ENCODE assay signal across 1 cellular context in the genomic region with DNA sequence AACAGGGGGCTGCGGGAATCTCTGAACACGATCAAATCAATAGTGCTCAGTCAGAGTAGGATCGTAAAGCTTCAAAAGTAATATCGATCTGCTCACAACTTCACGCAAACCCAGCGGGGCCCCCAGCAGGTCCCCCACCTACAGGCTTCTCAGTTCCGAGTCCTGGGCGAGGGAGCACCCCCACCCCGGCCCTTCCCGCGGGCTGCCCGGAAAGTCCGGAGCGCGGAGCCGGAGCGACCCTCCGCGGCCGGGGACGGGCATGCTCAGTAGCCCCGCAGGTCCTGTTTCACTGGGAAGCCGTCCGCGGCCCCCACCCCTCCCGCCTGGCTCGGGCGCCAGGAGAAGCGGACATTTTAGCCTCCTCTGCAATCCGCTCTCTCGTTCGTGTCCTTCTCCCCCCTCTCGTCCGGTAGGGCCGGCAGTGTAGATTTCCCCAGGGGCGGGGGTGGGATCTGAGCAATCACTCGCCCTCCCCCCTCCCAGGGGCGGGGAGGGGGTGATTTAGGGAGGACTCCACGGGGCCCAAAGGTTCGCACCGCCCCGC.
TF ChIP-seq lines count a peak whose summit lies in the region.

No MANE protein-coding gene starts in this region.

TF ChIP-seq in HepG2, 621 proteins besides CTCF, POLR2A, EP300 and RAD21 (continued from another document and continues in another):
- TF ChIP-seq, protein P1, sequence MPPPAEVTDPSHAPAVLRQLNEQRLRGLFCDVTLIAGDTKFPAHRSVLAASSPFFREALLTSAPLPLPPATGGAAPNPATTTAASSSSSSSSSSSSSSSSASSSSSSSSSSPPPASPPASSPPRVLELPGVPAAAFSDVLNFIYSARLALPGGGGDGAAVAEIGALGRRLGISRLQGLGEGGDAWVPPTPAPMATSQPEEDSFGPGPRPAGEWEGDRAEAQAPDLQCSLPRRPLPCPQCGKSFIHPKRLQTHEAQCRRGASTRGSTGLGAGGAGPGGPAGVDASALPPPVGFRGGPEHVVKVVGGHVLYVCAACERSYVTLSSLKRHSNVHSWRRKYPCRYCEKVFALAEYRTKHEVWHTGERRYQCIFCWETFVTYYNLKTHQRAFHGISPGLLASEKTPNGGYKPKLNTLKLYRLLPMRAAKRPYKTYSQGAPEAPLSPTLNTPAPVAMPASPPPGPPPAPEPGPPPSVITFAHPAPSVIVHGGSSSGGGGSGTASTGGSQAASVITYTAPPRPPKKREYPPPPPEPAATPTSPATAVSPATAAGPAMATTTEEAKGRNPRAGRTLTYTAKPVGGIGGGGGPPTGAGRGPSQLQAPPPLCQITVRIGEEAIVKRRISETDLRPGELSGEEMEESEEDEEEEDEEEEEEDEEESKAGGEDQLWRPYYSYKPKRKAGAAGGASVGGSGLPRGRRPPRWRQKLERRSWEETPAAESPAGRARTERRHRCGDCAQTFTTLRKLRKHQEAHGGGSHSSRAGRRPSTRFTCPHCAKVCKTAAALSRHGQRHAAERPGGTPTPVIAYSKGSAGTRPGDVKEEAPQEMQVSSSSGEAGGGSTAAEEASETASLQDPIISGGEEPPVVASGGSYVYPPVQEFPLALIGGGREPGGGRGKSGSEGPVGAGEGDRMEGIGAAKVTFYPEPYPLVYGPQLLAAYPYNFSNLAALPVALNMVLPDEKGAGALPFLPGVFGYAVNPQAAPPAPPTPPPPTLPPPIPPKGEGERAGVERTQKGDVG (CRISPR knock-in tag; IDR thresholded peaks at IDR 0.05; ENCODE audit: borderline replicate concordance): no peak
- TF ChIP-seq, protein P2, sequence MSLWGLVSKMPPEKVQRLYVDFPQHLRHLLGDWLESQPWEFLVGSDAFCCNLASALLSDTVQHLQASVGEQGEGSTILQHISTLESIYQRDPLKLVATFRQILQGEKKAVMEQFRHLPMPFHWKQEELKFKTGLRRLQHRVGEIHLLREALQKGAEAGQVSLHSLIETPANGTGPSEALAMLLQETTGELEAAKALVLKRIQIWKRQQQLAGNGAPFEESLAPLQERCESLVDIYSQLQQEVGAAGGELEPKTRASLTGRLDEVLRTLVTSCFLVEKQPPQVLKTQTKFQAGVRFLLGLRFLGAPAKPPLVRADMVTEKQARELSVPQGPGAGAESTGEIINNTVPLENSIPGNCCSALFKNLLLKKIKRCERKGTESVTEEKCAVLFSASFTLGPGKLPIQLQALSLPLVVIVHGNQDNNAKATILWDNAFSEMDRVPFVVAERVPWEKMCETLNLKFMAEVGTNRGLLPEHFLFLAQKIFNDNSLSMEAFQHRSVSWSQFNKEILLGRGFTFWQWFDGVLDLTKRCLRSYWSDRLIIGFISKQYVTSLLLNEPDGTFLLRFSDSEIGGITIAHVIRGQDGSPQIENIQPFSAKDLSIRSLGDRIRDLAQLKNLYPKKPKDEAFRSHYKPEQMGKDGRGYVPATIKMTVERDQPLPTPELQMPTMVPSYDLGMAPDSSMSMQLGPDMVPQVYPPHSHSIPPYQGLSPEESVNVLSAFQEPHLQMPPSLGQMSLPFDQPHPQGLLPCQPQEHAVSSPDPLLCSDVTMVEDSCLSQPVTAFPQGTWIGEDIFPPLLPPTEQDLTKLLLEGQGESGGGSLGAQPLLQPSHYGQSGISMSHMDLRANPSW (CRISPR knock-in tag; IDR thresholded peaks at IDR 0.05; ENCODE audit: borderline replicate concordance): no peak
- TF ChIP-seq, protein P3, sequence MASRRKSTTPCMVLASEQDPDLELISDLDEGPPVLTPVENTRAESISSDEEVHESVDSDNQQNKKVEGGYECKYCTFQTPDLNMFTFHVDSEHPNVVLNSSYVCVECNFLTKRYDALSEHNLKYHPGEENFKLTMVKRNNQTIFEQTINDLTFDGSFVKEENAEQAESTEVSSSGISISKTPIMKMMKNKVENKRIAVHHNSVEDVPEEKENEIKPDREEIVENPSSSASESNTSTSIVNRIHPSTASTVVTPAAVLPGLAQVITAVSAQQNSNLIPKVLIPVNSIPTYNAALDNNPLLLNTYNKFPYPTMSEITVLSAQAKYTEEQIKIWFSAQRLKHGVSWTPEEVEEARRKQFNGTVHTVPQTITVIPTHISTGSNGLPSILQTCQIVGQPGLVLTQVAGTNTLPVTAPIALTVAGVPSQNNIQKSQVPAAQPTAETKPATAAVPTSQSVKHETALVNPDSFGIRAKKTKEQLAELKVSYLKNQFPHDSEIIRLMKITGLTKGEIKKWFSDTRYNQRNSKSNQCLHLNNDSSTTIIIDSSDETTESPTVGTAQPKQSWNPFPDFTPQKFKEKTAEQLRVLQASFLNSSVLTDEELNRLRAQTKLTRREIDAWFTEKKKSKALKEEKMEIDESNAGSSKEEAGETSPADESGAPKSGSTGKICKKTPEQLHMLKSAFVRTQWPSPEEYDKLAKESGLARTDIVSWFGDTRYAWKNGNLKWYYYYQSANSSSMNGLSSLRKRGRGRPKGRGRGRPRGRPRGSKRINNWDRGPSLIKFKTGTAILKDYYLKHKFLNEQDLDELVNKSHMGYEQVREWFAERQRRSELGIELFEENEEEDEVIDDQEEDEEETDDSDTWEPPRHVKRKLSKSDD (CRISPR knock-in tag; IDR thresholded peaks at IDR 0.05; ENCODE audit: low read depth): no peak
- peak; percentile 57 for TF ChIP-seq HNRNPK (IDR thresholded peaks at IDR 0.05; ENCODE audit: low read depth, low read length, poor library complexity, severe bottlenecking)
- no peak for TF ChIP-seq SYNCRIP (IDR thresholded peaks at IDR 0.05; ENCODE audit: insufficient read depth, low read depth, low read length)
- TF ChIP-seq, protein P4, sequence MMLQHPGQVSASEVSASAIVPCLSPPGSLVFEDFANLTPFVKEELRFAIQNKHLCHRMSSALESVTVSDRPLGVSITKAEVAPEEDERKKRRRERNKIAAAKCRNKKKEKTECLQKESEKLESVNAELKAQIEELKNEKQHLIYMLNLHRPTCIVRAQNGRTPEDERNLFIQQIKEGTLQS (CRISPR knock-in tag; IDR thresholded peaks at IDR 0.05): peak; percentile 44; the same call in 1 of the 2 replicates
- TF ChIP-seq, protein P5, sequence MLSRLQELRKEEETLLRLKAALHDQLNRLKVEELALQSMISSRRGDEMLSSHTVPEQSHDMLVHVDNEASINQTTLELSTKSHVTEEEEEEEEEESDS (CRISPR knock-in tag; IDR thresholded peaks at IDR 0.05; ENCODE audit: borderline replicate concordance): no peak
- TF ChIP-seq, protein P6, sequence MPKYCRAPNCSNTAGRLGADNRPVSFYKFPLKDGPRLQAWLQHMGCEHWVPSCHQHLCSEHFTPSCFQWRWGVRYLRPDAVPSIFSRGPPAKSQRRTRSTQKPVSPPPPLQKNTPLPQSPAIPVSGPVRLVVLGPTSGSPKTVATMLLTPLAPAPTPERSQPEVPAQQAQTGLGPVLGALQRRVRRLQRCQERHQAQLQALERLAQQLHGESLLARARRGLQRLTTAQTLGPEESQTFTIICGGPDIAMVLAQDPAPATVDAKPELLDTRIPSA (CRISPR knock-in tag; IDR thresholded peaks at IDR 0.05; ENCODE audit: borderline replicate concordance): peak; percentile 86; the same call in 1 of the 2 replicates
- TF ChIP-seq, protein P7, sequence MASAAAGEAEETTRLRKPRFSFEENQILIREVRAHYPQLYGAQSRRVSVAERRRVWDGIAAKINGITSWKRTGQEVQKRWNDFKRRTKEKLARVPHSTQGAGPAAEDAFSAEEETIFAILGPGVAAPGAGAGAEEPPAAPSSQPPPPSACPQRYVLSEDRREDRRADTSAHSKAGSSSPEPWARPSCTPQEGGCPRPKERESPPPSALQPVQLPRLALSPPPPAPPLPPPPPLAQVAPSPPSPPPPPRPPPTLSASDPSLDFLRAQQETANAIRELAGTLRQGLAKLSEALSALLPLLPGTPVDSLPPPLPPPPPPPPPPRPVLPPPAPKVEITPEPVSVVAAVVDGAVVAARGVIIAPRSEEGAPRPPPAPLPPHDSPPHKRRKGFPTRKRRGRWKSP (CRISPR knock-in tag; IDR thresholded peaks at IDR 0.05): peak; percentile 71; the same call in 1 of the 2 replicates
- TF ChIP-seq SP140L (CRISPR knock-in tag; IDR thresholded peaks at IDR 0.05; ENCODE audit: borderline replicate concordance): no peak
- TF ChIP-seq, protein P8, sequence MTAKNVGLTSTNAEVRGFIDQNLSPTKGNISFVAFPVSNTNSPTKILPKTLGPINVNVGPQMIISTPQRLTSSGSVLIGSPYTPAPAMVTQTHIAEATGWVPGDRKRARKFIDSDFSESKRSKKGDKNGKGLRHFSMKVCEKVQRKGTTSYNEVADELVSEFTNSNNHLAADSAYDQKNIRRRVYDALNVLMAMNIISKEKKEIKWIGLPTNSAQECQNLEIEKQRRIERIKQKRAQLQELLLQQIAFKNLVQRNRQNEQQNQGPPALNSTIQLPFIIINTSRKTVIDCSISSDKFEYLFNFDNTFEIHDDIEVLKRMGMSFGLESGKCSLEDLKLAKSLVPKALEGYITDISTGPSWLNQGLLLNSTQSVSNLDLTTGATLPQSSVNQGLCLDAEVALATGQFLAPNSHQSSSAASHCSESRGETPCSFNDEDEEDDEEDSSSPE (CRISPR knock-in tag; IDR thresholded peaks at IDR 0.05): peak; percentile 69
- TF ChIP-seq, protein P9, sequence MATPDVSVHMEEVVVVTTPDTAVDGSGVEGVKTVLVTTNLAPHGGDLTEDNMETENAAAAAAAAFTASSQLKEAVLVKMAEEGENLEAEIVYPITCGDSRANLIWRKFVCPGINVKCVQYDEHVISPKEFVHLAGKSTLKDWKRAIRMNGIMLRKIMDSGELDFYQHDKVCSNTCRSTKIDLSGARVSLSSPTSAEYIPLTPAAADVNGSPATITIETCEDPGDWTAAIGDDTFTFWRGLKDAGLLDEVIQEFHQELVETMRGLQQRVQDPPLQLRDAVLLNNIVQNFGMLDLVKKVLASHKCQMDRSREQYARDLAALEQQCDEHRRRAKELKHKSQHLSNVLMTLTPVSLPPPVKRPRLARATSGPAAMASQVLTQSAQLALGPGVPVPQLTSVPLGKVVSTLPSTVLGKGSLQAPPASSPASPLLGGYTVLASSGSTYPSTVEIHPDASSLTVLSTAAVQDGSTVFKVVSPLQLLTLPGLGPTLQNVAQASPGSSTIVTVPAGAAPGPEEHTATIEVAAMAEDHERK (CRISPR knock-in tag; IDR thresholded peaks at IDR 0.05; ENCODE audit: low read depth): peak; percentile 59; the same call in 1 of the 2 replicates
- no peak for TF ChIP-seq SRSF1 (optimal IDR thresholded peaks at IDR 0.05; ENCODE audit: low read depth, low read length)
- TF ChIP-seq, protein P10, sequence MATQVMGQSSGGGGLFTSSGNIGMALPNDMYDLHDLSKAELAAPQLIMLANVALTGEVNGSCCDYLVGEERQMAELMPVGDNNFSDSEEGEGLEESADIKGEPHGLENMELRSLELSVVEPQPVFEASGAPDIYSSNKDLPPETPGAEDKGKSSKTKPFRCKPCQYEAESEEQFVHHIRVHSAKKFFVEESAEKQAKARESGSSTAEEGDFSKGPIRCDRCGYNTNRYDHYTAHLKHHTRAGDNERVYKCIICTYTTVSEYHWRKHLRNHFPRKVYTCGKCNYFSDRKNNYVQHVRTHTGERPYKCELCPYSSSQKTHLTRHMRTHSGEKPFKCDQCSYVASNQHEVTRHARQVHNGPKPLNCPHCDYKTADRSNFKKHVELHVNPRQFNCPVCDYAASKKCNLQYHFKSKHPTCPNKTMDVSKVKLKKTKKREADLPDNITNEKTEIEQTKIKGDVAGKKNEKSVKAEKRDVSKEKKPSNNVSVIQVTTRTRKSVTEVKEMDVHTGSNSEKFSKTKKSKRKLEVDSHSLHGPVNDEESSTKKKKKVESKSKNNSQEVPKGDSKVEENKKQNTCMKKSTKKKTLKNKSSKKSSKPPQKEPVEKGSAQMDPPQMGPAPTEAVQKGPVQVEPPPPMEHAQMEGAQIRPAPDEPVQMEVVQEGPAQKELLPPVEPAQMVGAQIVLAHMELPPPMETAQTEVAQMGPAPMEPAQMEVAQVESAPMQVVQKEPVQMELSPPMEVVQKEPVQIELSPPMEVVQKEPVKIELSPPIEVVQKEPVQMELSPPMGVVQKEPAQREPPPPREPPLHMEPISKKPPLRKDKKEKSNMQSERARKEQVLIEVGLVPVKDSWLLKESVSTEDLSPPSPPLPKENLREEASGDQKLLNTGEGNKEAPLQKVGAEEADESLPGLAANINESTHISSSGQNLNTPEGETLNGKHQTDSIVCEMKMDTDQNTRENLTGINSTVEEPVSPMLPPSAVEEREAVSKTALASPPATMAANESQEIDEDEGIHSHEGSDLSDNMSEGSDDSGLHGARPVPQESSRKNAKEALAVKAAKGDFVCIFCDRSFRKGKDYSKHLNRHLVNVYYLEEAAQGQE (IDR thresholded peaks at IDR 0.05; ENCODE audit: borderline replicate concordance in 1 of 2, low read depth in 1 of 2, low read length in 2 of 2): no peak; a peak in 1 of 4 replicates
- TF ChIP-seq TBX2 (CRISPR knock-in tag; IDR thresholded peaks at IDR 0.05; ENCODE audit: borderline replicate concordance): peak; percentile 80
- TF ChIP-seq ZNF264 (CRISPR knock-in tag; IDR thresholded peaks at IDR 0.05): peak; percentile 44; the same call in 1 of the 2 replicates
- peak; percentile 64; the same call in 1 of the 2 replicates for TF ChIP-seq ZSCAN9 (CRISPR knock-in tag; IDR thresholded peaks at IDR 0.05; ENCODE audit: borderline replicate concordance)
- TF ChIP-seq HDAC2 (CRISPR knock-in tag; IDR thresholded peaks at IDR 0.05): peak; percentile 21
- TF ChIP-seq, protein P11, sequence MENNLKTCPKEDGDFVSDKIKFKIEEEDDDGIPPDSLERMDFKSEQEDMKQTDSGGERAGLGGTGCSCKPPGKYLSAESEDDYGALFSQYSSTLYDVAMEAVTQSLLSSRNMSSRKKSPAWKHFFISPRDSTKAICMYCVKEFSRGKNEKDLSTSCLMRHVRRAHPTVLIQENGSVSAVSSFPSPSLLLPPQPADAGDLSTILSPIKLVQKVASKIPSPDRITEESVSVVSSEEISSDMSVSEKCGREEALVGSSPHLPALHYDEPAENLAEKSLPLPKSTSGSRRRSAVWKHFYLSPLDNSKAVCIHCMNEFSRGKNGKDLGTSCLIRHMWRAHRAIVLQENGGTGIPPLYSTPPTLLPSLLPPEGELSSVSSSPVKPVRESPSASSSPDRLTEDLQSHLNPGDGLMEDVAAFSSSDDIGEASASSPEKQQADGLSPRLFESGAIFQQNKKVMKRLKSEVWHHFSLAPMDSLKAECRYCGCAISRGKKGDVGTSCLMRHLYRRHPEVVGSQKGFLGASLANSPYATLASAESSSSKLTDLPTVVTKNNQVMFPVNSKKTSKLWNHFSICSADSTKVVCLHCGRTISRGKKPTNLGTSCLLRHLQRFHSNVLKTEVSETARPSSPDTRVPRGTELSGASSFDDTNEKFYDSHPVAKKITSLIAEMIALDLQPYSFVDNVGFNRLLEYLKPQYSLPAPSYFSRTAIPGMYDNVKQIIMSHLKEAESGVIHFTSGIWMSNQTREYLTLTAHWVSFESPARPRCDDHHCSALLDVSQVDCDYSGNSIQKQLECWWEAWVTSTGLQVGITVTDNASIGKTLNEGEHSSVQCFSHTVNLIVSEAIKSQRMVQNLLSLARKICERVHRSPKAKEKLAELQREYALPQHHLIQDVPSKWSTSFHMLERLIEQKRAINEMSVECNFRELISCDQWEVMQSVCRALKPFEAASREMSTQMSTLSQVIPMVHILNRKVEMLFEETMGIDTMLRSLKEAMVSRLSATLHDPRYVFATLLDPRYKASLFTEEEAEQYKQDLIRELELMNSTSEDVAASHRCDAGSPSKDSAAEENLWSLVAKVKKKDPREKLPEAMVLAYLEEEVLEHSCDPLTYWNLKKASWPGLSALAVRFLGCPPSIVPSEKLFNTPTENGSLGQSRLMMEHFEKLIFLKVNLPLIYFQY (CRISPR knock-in tag; IDR thresholded peaks at IDR 0.05; ENCODE audit: borderline replicate concordance): peak; percentile 49; the same call in 1 of the 2 replicates
- TF ChIP-seq, protein P12, sequence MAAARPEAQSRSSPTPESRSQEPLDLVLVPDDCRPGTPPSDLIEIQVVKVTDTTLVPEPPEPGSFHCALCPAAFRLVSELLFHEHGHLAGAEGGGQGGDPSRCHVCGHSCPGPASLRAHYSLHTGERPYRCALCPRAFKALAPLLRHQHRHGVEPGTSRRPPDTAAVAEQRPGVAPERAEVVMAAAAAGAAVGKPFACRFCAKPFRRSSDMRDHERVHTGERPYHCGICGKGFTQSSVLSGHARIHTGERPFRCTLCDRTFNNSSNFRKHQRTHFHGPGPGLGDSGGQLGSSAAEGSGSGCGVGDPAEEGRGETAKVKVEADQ (CRISPR knock-in tag; IDR thresholded peaks at IDR 0.05; ENCODE audit: borderline replicate concordance): no peak
- TF ChIP-seq TBP (CRISPR knock-in tag; IDR thresholded peaks at IDR 0.05): no peak
